ENCODE assay signal across 8 cellular contexts in the genomic region with DNA sequence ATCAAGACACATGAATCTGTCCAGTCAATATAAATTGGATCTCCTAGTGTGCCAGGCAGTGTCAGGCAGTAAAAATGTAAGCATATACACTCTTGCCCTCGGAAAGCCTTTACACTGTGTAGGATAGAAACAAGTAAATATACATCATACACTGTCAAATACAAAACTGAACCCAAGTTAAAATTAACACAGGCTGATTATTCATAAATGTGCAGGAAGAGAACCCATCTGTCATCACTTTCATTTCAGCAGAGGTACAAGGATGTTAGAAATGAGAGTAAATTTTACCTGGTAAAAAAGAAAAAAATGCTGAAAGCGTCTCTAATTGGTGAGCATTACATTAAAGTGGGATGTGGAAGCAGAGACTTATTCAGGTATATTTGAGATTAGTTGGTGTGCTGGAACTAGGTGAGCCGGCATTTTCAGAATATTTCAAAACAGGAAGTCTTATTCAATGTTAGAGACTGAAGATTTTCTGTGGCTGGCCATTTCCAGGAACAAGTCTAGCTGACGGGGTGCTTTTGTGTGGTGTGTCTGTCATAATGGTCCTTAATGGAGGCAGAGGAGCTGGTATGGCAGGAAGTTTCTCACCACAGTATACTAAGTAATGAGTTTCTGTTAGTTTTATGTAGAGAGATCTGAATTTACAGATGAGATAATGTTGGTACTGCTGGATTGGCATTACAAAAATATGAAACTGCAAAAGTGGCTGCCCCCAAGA.
DNase-seq lines count a peak whose midpoint lies in the region; ATAC-seq and FAIRE-seq lines count a peak whose summit lies in the region.

No MANE protein-coding gene starts in this region.

- ATAC-seq in GM18870 (IDR thresholded peaks at IDR 0.05; ENCODE audit: unreplicated experiment) = peak; percentile 99
- peak; percentile 99 for ATAC-seq in HG03039 (IDR thresholded peaks at IDR 0.05; ENCODE audit: unreplicated experiment)

- FAIRE-seq in frontal cortex (lab: Jason Lieb, UNC) = no peak

- peak; percentile 95 for DNase-seq in RPMI8226
- peak; percentile 74 for DNase-seq in activated naive CD4-positive, alpha-beta T cell treated with Interleukin-2 at 50 U/mL for 16 hours
- peak; percentile 10 for DNase-seq in left kidney (ENCODE audit: low read depth, low spot score)
- DNase-seq in stimulated activated CD8-positive, alpha-beta memory T cell treated with anti-CD3 and anti-CD28 coated beads, Interleukin-15, amount 100 ng/mL, for 48 hours (ENCODE audit: low read depth in 2 of 2) = peak; percentile 56 to 57
- DNase-seq in frontal cortex (ENCODE audit: low spot score in 2 of 2) = no peak
- no peak for DNase-seq in LoVo (ENCODE audit: low spot score)

Comparison
In these comparisons a context has a peak if more than half of its experiments do, and no peak if none do; other contexts are left out.
1. DNase-seq: peak in RPMI8226 (single experiment), activated naive CD4-positive, alpha-beta T cell treated with Interleukin-2 at 50 U/mL for 16 hours (single experiment), left kidney (single experiment) and stimulated activated CD8-positive, alpha-beta memory T cell treated with anti-CD3 and anti-CD28 coated beads, Interleukin-15, amount 100 ng/mL, for 48 hours (2 of 2); none in frontal cortex (0 of 2) and LoVo (single experiment).